8 cellular contexts compared by ENCODE assay signal in the genomic region with DNA sequence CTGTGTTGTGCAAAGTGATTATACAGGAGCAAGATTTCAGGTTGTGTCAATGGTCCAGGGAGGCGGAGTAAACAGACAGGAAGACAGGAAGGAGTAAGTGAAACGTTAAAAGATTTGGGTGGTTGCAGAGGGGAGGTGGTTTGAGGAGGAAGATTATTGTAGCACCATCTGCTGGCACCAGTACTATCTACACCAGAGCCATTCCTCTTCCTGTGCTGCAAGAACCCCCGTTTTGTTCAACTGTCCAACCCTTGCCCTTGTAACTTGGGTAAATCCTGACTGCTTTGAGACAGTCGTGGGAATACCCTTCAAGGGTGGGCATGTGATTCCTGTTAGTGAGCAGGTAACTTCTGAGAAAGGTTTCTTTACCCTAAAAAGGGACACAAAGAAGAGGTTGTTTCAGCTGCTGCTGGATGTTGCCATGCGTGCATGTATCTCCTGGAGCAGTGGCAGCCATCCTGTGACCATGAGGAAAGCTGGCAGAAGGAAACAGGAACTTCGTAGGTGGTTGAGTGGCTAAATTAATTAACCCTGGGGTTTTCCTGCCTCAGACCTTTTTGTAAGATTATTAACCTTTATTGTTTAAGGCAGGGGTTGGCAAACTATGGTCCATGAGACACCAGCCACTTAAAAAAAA.
DNase-seq lines count a peak whose midpoint lies in the region; ATAC-seq and TF ChIP-seq lines count a peak whose summit lies in the region.

No MANE protein-coding gene starts in this region.

- H3K4me3 ChIP-seq in CD8-positive, alpha-beta memory T cell (ENCODE audit: low read length), result no peak overlapping the region

- peak in 4 of 5 donors; percentile 1 to 67 (median 48) for DNase-seq in CD8-positive, alpha-beta memory T cell
- peak; percentile 77 for DNase-seq in HT-29 (ENCODE audit: low spot score)
- DNase-seq in activated CD8-positive, alpha-beta T cell treated with anti-CD3 and anti-CD28 coated beads for 36 hours, result peak; percentile 61
- DNase-seq in iPS-NIHi7 (ENCODE audit: extremely low spot score), result peak; percentile 61
- DNase-seq in mesothelial cell of epicardium (ENCODE audit: low spot score in 2 of 2, unreplicated experiment in 2 of 2), result no peak
- no peak for DNase-seq in endothelial cell (ENCODE audit: low spot score)
- no peak for DNase-seq in NCI-H510A treated with DMSO at 0.1 percent for 48 hours (lab: John Stamatoyannopoulos, UW)

- no peaks in the 10 kb centered on the region for H3K36me3 ChIP-seq in CD8-positive, alpha-beta memory T cell (ENCODE audit: insufficient read depth, low read length)

- CTCF ChIA-PET in CD8-positive, alpha-beta memory T cell (lab: Charles Lee), result interaction anchor here (0.6 to 2.4 kb wide), 5 partner anchors 8 to 171 kb away, joined by 3 to 10 read pairs (median 3); no protein-coding TSS in a partner anchor
- CTCF ChIA-PET in activated CD8-positive, alpha-beta T cell treated with anti-CD3 and anti-CD28 coated beads for 36 hours (lab: Charles Lee), result interaction anchor here (0.7 to 1.2 kb wide), 5 partner anchors 9 to 140 kb away, joined by 3 to 5 read pairs (median 3); no protein-coding TSS in a partner anchor

- POLR2A ChIA-PET in CD8-positive, alpha-beta memory T cell (lab: Charles Lee), result no interaction called here
- POLR2A ChIA-PET in activated CD8-positive, alpha-beta T cell treated with anti-CD3 and anti-CD28 coated beads for 36 hours (lab: Charles Lee), result interaction anchor here (0.5 to 0.6 kb wide), 2 partner anchors 63 to 70 kb away, joined by 3 read pairs; no protein-coding TSS in a partner anchor

- peaks cover 23 to 43% (median 25%) of the 10 kb centered on the region in 3 donors for H3K4me1 Mint-ChIP-seq in CD8-positive, alpha-beta memory T cell
- peaks cover 72% of the 10 kb centered on the region for H3K4me1 Mint-ChIP-seq in activated CD8-positive, alpha-beta T cell treated with anti-CD3 and anti-CD28 coated beads for 36 hours (ENCODE audit: low read depth)
- H3K4me1 Mint-ChIP-seq in mesothelial cell of epicardium (peaks cover 15% of the 10 kb centered on the region), endothelial cell (ENCODE audit: unreplicated experiment) (no peaks in the 10 kb centered on the region)

- H3K27ac Mint-ChIP-seq in CD8-positive, alpha-beta memory T cell, result peak overlapping the region; percentile 12 to 87 (median 46)
- peak overlapping the region; percentile 79 for H3K27ac Mint-ChIP-seq in activated CD8-positive, alpha-beta T cell treated with anti-CD3 and anti-CD28 coated beads for 36 hours
- H3K27ac Mint-ChIP-seq in mesothelial cell of epicardium (no peak overlapping the region), endothelial cell (ENCODE audit: unreplicated experiment) (no peak overlapping the region)

- peak overlapping the region in 6 of 7 donors; percentile 49 to 78 (median 68) for H3K4me3 Mint-ChIP-seq in CD8-positive, alpha-beta memory T cell
- H3K4me3 Mint-ChIP-seq in activated CD8-positive, alpha-beta T cell treated with anti-CD3 and anti-CD28 coated beads for 36 hours, result peak overlapping the region; percentile 4
- H3K4me3 Mint-ChIP-seq in mesothelial cell of epicardium (no peak overlapping the region), endothelial cell (ENCODE audit: unreplicated experiment) (no peak overlapping the region)

- H3K36me3 Mint-ChIP-seq in CD8-positive, alpha-beta memory T cell, result peaks cover 0 to 3% (median 0%) of the 10 kb centered on the region in 3 donors
- H3K36me3 Mint-ChIP-seq in activated CD8-positive, alpha-beta T cell treated with anti-CD3 and anti-CD28 coated beads for 36 hours (ENCODE audit: low read depth), result peaks cover 22% of the 10 kb centered on the region
- no peaks in the 10 kb centered on the region for H3K36me3 Mint-ChIP-seq in mesothelial cell of epicardium
- peaks cover 6% of the 10 kb centered on the region for H3K36me3 Mint-ChIP-seq in endothelial cell (ENCODE audit: low read depth, unreplicated experiment)

- H3K4me1 ChIP-seq in CD8-positive, alpha-beta memory T cell (ENCODE audit: insufficient read depth, low read length), result peaks cover 19% of the 10 kb centered on the region

- H3K27ac ChIP-seq in CD8-positive, alpha-beta memory T cell (ENCODE audit: low read depth, low read length), result no peak overlapping the region

- H3K27me3 Mint-ChIP-seq in CD8-positive, alpha-beta memory T cell, result no peaks in the 10 kb centered on the region
- H3K27me3 Mint-ChIP-seq in activated CD8-positive, alpha-beta T cell treated with anti-CD3 and anti-CD28 coated beads for 36 hours, result no peaks in the 10 kb centered on the region
- H3K27me3 Mint-ChIP-seq in mesothelial cell of epicardium (ENCODE audit: low read depth) (no peaks in the 10 kb centered on the region), endothelial cell (ENCODE audit: unreplicated experiment) (no peaks in the 10 kb centered on the region)

- peak; percentile 46 for TF ChIP-seq CTCF in activated CD8-positive, alpha-beta T cell treated with anti-CD3 and anti-CD28 coated beads for 36 hours (IDR thresholded peaks at IDR 0.05)
- TF ChIP-seq CTCF in mesothelial cell of epicardium (IDR thresholded peaks at IDR 0.05; ENCODE audit: unreplicated experiment) (no peak), endothelial cell (IDR thresholded peaks at IDR 0.05; ENCODE audit: unreplicated experiment) (no peak)

- intact Hi-C loops in activated CD8-positive, alpha-beta T cell treated with anti-CD3 and anti-CD28 coated beads for 36 hours (cut with micrococcal nuclease), result loop anchor here (5.0 kb wide), 1 partner anchor 124 kb away; the partner anchor contains the start of gene PRKCA

- H3K9me3 Mint-ChIP-seq in CD8-positive, alpha-beta memory T cell, result no peaks in the 10 kb centered on the region
- H3K9me3 Mint-ChIP-seq in activated CD8-positive, alpha-beta T cell treated with anti-CD3 and anti-CD28 coated beads for 36 hours, result no peaks in the 10 kb centered on the region
- peaks cover 4% of the 10 kb centered on the region for H3K9me3 Mint-ChIP-seq in mesothelial cell of epicardium
- H3K9me3 Mint-ChIP-seq in endothelial cell (ENCODE audit: unreplicated experiment), result no peaks in the 10 kb centered on the region

- H3K9me3 ChIP-seq in CD8-positive, alpha-beta memory T cell (ENCODE audit: low read length), result no peaks in the 10 kb centered on the region

- no peaks in the 10 kb centered on the region for H3K27me3 ChIP-seq in CD8-positive, alpha-beta memory T cell (ENCODE audit: insufficient read depth, low read length, poor library complexity, severe bottlenecking)

- ATAC-seq in activated CD8-positive, alpha-beta T cell treated with anti-CD3 and anti-CD28 coated beads for 36 hours, result peak; percentile 90
- no peak for ATAC-seq in HG03378 (IDR thresholded peaks at IDR 0.05; ENCODE audit: unreplicated experiment)

Comparison
In these comparisons a context has a peak if more than half of its experiments do, and no peak if none do; other contexts are left out.
1. DNase-seq: peak in CD8-positive, alpha-beta memory T cell (4 of 5), HT-29 (single experiment), activated CD8-positive, alpha-beta T cell treated with anti-CD3 and anti-CD28 coated beads for 36 hours (single experiment) and iPS-NIHi7 (single experiment); none in mesothelial cell of epicardium (0 of 2), endothelial cell (single experiment) and NCI-H510A treated with DMSO at 0.1 percent for 48 hours (single experiment).
2. H3K27ac Mint-ChIP-seq: peak in CD8-positive, alpha-beta memory T cell (8 of 8) and activated CD8-positive, alpha-beta T cell treated with anti-CD3 and anti-CD28 coated beads for 36 hours (single experiment); none in mesothelial cell of epicardium (single experiment) and endothelial cell (single experiment).
3. H3K4me3 Mint-ChIP-seq: peak in CD8-positive, alpha-beta memory T cell (6 of 7) and activated CD8-positive, alpha-beta T cell treated with anti-CD3 and anti-CD28 coated beads for 36 hours (single experiment); none in mesothelial cell of epicardium (single experiment) and endothelial cell (single experiment).